ENCODE assay signal across 8 cellular contexts in genomic region chr14:32576088-32576795, GRCh38.
DNase-seq lines count a peak whose midpoint lies in the region; ATAC-seq, FAIRE-seq and TF ChIP-seq lines count a peak whose summit lies in the region.

No MANE protein-coding gene starts in this region.

- H3K27ac Mint-ChIP-seq in CD14-positive monocyte, result no peak overlapping the region
- H3K27ac Mint-ChIP-seq in activated T-helper 17 cell treated with anti-CD3 and anti-CD28 coated beads, Interleukin-2, amount 50 U/mL, for 72 hours, result no peak overlapping the region

- H3K27me3 Mint-ChIP-seq in CD14-positive monocyte (ENCODE audit: low read depth in 3 of 3), result peaks cover 2 to 6% (median 2%) of the 10 kb centered on the region in 3 donors
- H3K27me3 Mint-ChIP-seq in activated T-helper 17 cell treated with anti-CD3 and anti-CD28 coated beads, Interleukin-2, amount 50 U/mL, for 72 hours, result peaks cover 3% of the 10 kb centered on the region

- TF ChIP-seq CTCF in CD14-positive monocyte (IDR thresholded peaks at IDR 0.05) (peak; percentile 93), omental fat pad (IDR thresholded peaks at IDR 0.05) (peak in 2 of 3 donors; percentile 25 to 74)

- H3K4me1 Mint-ChIP-seq in CD14-positive monocyte, result peaks cover 3% of the 10 kb centered on the region
- H3K4me1 Mint-ChIP-seq in activated T-helper 17 cell treated with anti-CD3 and anti-CD28 coated beads, Interleukin-2, amount 50 U/mL, for 72 hours, result no peaks in the 10 kb centered on the region

- peak; percentile 93 for FAIRE-seq in frontal cortex (lab: Jason Lieb, UNC)

- intact Hi-C loops in CD14-positive monocyte (cut with micrococcal nuclease), result loop anchor here in 1 of 2 donors (5.0 kb wide), 1 partner anchor 1216 kb away; no protein-coding TSS in a partner anchor

- peaks cover 0 to 2% (median 0%) of the 10 kb centered on the region in 7 donors for H3K9me3 Mint-ChIP-seq in CD14-positive monocyte
- H3K9me3 Mint-ChIP-seq in activated T-helper 17 cell treated with anti-CD3 and anti-CD28 coated beads, Interleukin-2, amount 50 U/mL, for 72 hours, result no peaks in the 10 kb centered on the region

- H3K4me3 Mint-ChIP-seq in CD14-positive monocyte, result peak overlapping the region in 1 of 2 donors; percentile 14
- H3K4me3 Mint-ChIP-seq in activated T-helper 17 cell treated with anti-CD3 and anti-CD28 coated beads, Interleukin-2, amount 50 U/mL, for 72 hours, result no peak overlapping the region

- ATAC-seq in GM19023 (IDR thresholded peaks at IDR 0.05; ENCODE audit: unreplicated experiment), result peak; percentile 55
- ATAC-seq in HG03457 (IDR thresholded peaks at IDR 0.05; ENCODE audit: unreplicated experiment), result peak; percentile 45
- ATAC-seq in activated T-helper 17 cell treated with anti-CD3 and anti-CD28 coated beads, Interleukin-2, amount 50 U/mL, for 72 hours (replicated peaks), result peak; percentile 57
- peak; percentile 85 for ATAC-seq in omental fat pad (ENCODE audit: low FRiP score)

- no peak for DNase-seq in CD14-positive monocyte (ENCODE audit: low spot score)
- DNase-seq in NCI-H748 treated with DMSO at 0.1 percent for 48 hours (lab: John Stamatoyannopoulos, UW), result peak; percentile 64
- peak; percentile 23 to 29 for DNase-seq in frontal cortex (ENCODE audit: low spot score in 2 of 2)
- no peak for DNase-seq in omental fat pad (ENCODE audit: low spot score)
- DNase-seq in GM19240 (ENCODE audit: insufficient read length, low spot score), result no peak

- no peaks in the 10 kb centered on the region for H3K36me3 Mint-ChIP-seq in CD14-positive monocyte
- no peaks in the 10 kb centered on the region for H3K36me3 Mint-ChIP-seq in activated T-helper 17 cell treated with anti-CD3 and anti-CD28 coated beads, Interleukin-2, amount 50 U/mL, for 72 hours (ENCODE audit: low read depth)

Comparison
In these comparisons a context has a peak if more than half of its experiments do, and no peak if none do; other contexts are left out.
1. DNase-seq: peak in NCI-H748 treated with DMSO at 0.1 percent for 48 hours (single experiment) and frontal cortex (2 of 2); none in CD14-positive monocyte (single experiment), omental fat pad (single experiment) and GM19240 (single experiment).
2. Peak in every context shown above with its lines, with median percentiles within 50 percentile points of each other: ATAC-seq.